12 cellular contexts compared by ENCODE assay signal in genomic region chr15:41692049-41692448, GRCh38. TPM values are rescaled to one million over a fixed set of nuclear protein-coding genes. Genes with fewer than 3 reads are reported as not detected.
DNase-seq lines count a peak whose midpoint lies in the region; ATAC-seq and TF ChIP-seq lines count a peak whose summit lies in the region.
"Had no signal": no experiment of that assay in that cellular context is flagged by ENCODE, and none has a peak within 500 bp of the region (broad histone marks: within the 10 kb centered on the region; RNA-seq: fewer than 3 reads in every experiment).

No MANE protein-coding gene starts in this region.

- H4K91ac ChIP-seq in mesenchymal stem cell (ENCODE audit: low read length) = no peak overlapping the region

- DNase-seq in CD14-positive monocyte (ENCODE audit: low spot score) (no peak), Caco-2 (no peak), mesenchymal stem cell (no peak), upper lobe of right lung (no peak), sigmoid colon (no peak)
- DNase-seq in activated T-helper 1 cell treated with anti-CD3 and anti-CD28 coated beads, Interleukin-12 subunit alpha, Interleukin-12 subunit beta, Interleukin-2, Interleukin-4 antibody, amounts not matched to agents 30 ng/mL and 10 ng/mL and 1 ng/mL, durations not matched to agents 14 hours and 24 hours and 36 hours (ENCODE audit: low spot score) = no peak
- DNase-seq: activated CD4-positive, alpha-beta T cell treated with anti-CD3 and anti-CD28 coated beads, Interleukin-2, amount 50 U/mL, for 1 hour; effector CD8-positive, alpha-beta T cell; NCI-H1930 had no signal

- H3K9ac ChIP-seq in mesenchymal stem cell (ENCODE audit: low read length) = peak overlapping the region; percentile 11

- H3K14ac ChIP-seq in mesenchymal stem cell (ENCODE audit: low read length in 2 of 2) = no peak overlapping the region

- H3K36me3 ChIP-seq in Caco-2 (ENCODE audit: control insufficient read depth, insufficient read depth, low read length) (no peaks in the 10 kb centered on the region), mesenchymal stem cell (ENCODE audit: control insufficient read depth in 1 of 2, insufficient read depth in 2 of 2, low read depth in 1 of 2, low read length in 2 of 2) (peaks cover 0 to 11% of the 10 kb centered on the region in 2 experiments), upper lobe of right lung (peaks cover 9% of the 10 kb centered on the region), sigmoid colon (peaks cover 0 to 8% (median 0%) of the 10 kb centered on the region in 4 donors)
- H3K36me3 ChIP-seq: thoracic aorta had no signal

- no TSS peak for BruUV-seq in Caco-2 (replicated peaks; lab: Mats Ljungman, UMichigan)

- H3K27ac Mint-ChIP-seq in CD14-positive monocyte = peak overlapping the region in 6 of 7 donors; percentile 5 to 59 (median 50)
- peak overlapping the region; percentile 12 for H3K27ac Mint-ChIP-seq in Caco-2 (ENCODE audit: unreplicated experiment)
- peak overlapping the region; percentile 82 for H3K27ac Mint-ChIP-seq in activated T-helper 1 cell treated with anti-CD3 and anti-CD28 coated beads, Interleukin-12 subunit alpha, Interleukin-12 subunit beta, Interleukin-2, Interleukin-4 antibody, amounts not matched to agents 30 ng/mL and 10 ng/mL and 1 ng/mL, durations not matched to agents 14 hours and 24 hours and 36 hours

- no peak overlapping the region for H2AK5ac ChIP-seq in mesenchymal stem cell (ENCODE audit: low read length, severe bottlenecking)

- H3K23ac ChIP-seq in mesenchymal stem cell (ENCODE audit: low read length in 2 of 2) = peak overlapping the region in 1 of 2 experiments; percentile 83

- no peak overlapping the region for H2BK5ac ChIP-seq in mesenchymal stem cell (ENCODE audit: low read depth, low read length, poor library complexity, severe bottlenecking)

- TF ChIP-seq CTCF in CD14-positive monocyte (IDR thresholded peaks at IDR 0.05) (no peak), Caco-2 (IDR thresholded peaks at IDR 0.05; ENCODE audit: insufficient read depth in 1 of 2, low read depth in 1 of 2, low read length in 1 of 2, severe bottlenecking in 1 of 2, unreplicated experiment in 1 of 2) (no peak), upper lobe of right lung (IDR thresholded peaks at IDR 0.05) (no peak), sigmoid colon (IDR thresholded peaks at IDR 0.05) (no peak)

- no peak overlapping the region for H2AFZ ChIP-seq in mesenchymal stem cell (ENCODE audit: low read depth, low read length)

- no peaks in the 10 kb centered on the region for H3K9me3 ChIP-seq in Caco-2
- no peaks in the 10 kb centered on the region for H3K9me3 ChIP-seq in mesenchymal stem cell (ENCODE audit: control insufficient read depth, low read length)
- no peaks in the 10 kb centered on the region for H3K9me3 ChIP-seq in upper lobe of right lung
- no peaks in the 10 kb centered on the region for H3K9me3 ChIP-seq in sigmoid colon
- H3K9me3 ChIP-seq: thoracic aorta had no signal

- no peak overlapping the region for H3K4me2 ChIP-seq in mesenchymal stem cell (ENCODE audit: low read length, poor library complexity, severe bottlenecking)

- POLR2A ChIA-PET in Caco-2 (lab: Charles Lee) = interaction anchor here (0.6 kb wide), 1 partner anchor 283 kb away, joined by 4 read pairs; no protein-coding TSS in a partner anchor

- H3K4me1 ChIP-seq in Caco-2 (0 out of 2 replicates have a peak, but pooled peaks cover 10% of the 10 kb centered on the region), mesenchymal stem cell (ENCODE audit: control insufficient read depth, insufficient read depth, low read depth, low read length) (no peaks in the 10 kb centered on the region), upper lobe of right lung (peaks cover 10% of the 10 kb centered on the region), sigmoid colon (peaks cover 0 to 45% (median 22%) of the 10 kb centered on the region in 4 donors)
- H3K4me1 ChIP-seq: foreskin keratinocyte had no signal

- H3K18ac ChIP-seq in mesenchymal stem cell (ENCODE audit: low read depth in 1 of 2, low read length in 2 of 2) = no peak overlapping the region

- peaks cover 7% of the 10 kb centered on the region for H3K79me1 ChIP-seq in mesenchymal stem cell (replicated peaks; ENCODE audit: low read length, poor library complexity, severe bottlenecking)

- no peak overlapping the region for H3K4me3 ChIP-seq in Caco-2 (ENCODE audit: low read depth, low read length)
- H3K4me3 ChIP-seq in mesenchymal stem cell (ENCODE audit: insufficient read depth in 1 of 2, low read depth in 1 of 2, low read length in 2 of 2) = no peak overlapping the region
- H3K4me3 ChIP-seq in upper lobe of right lung = no peak overlapping the region
- H3K4me3 ChIP-seq in sigmoid colon = no peak overlapping the region
- H3K4me3 ChIP-seq: thoracic aorta had no signal

- H3K27me3 ChIP-seq in Caco-2 (replicated peaks; ENCODE audit: control insufficient read depth, insufficient read depth, low read length) (no peaks in the 10 kb centered on the region), mesenchymal stem cell (ENCODE audit: control insufficient read depth in 1 of 2, insufficient read depth in 1 of 2, low read length in 2 of 2) (no peaks in the 10 kb centered on the region), upper lobe of right lung (no peaks in the 10 kb centered on the region), sigmoid colon (no peaks in the 10 kb centered on the region)
- H3K27me3 ChIP-seq: foreskin keratinocyte had no signal

- H2BK12ac ChIP-seq in mesenchymal stem cell (ENCODE audit: low read length in 2 of 2) = no peak overlapping the region

- intact Hi-C loops in CD14-positive monocyte (cut with micrococcal nuclease) = loop anchor here in 1 of 2 donors (10.0 kb wide), 1 partner anchor 123 kb away; no protein-coding TSS in a partner anchor
- intact Hi-C loops in Caco-2 (cut with micrococcal nuclease; ENCODE audit: unreplicated experiment) = no loop called here
- intact Hi-C loops in activated T-helper 1 cell treated with anti-CD3 and anti-CD28 coated beads, Interleukin-12 subunit alpha, Interleukin-12 subunit beta, Interleukin-2, Interleukin-4 antibody, amounts not matched to agents 30 ng/mL and 10 ng/mL and 1 ng/mL, durations not matched to agents 14 hours and 24 hours and 36 hours (cut with micrococcal nuclease) = loop anchor here (5.0 to 10.0 kb wide), 4 partner anchors 90 to 227 kb away; partner anchors contain the start of gene ITPKA
- intact Hi-C loops in upper lobe of right lung (cut with DNase I) = no loop called here
- intact Hi-C loops in sigmoid colon (cut with DNase I) = no loop called here

- H2BK15ac ChIP-seq in mesenchymal stem cell (ENCODE audit: low read depth, poor library complexity, severe bottlenecking) = no peak overlapping the region

- H3K4me3 Mint-ChIP-seq in CD14-positive monocyte (no peak overlapping the region), Caco-2 (ENCODE audit: unreplicated experiment) (no peak overlapping the region)
- peak overlapping the region; percentile 54 for H3K4me3 Mint-ChIP-seq in activated T-helper 1 cell treated with anti-CD3 and anti-CD28 coated beads, Interleukin-12 subunit alpha, Interleukin-12 subunit beta, Interleukin-2, Interleukin-4 antibody, amounts not matched to agents 30 ng/mL and 10 ng/mL and 1 ng/mL, durations not matched to agents 14 hours and 24 hours and 36 hours

- no peak overlapping the region for H4K8ac ChIP-seq in mesenchymal stem cell (ENCODE audit: low read length)

- no peaks in the 10 kb centered on the region for H3K27me3 Mint-ChIP-seq in CD14-positive monocyte (ENCODE audit: low read depth in 3 of 3)
- H3K27me3 Mint-ChIP-seq in Caco-2 (ENCODE audit: insufficient read depth, unreplicated experiment) = no peaks in the 10 kb centered on the region
- no peaks in the 10 kb centered on the region for H3K27me3 Mint-ChIP-seq in activated T-helper 1 cell treated with anti-CD3 and anti-CD28 coated beads, Interleukin-12 subunit alpha, Interleukin-12 subunit beta, Interleukin-2, Interleukin-4 antibody, amounts not matched to agents 30 ng/mL and 10 ng/mL and 1 ng/mL, durations not matched to agents 14 hours and 24 hours and 36 hours (ENCODE audit: insufficient read depth)

- CTCF ChIA-PET in Caco-2 (lab: Charles Lee) = no interaction called here

- no peak for TF ChIP-seq POLR2A in sigmoid colon (IDR thresholded peaks at IDR 0.05)

- H3K9me3 Mint-ChIP-seq in CD14-positive monocyte (no peaks in the 10 kb centered on the region), Caco-2 (ENCODE audit: unreplicated experiment) (no peaks in the 10 kb centered on the region)
- H3K9me3 Mint-ChIP-seq in activated T-helper 1 cell treated with anti-CD3 and anti-CD28 coated beads, Interleukin-12 subunit alpha, Interleukin-12 subunit beta, Interleukin-2, Interleukin-4 antibody, amounts not matched to agents 30 ng/mL and 10 ng/mL and 1 ng/mL, durations not matched to agents 14 hours and 24 hours and 36 hours = no peaks in the 10 kb centered on the region

- H3K27ac ChIP-seq in mesenchymal stem cell (ENCODE audit: low read length, poor library complexity, severe bottlenecking) (no peak overlapping the region), upper lobe of right lung (no peak overlapping the region), sigmoid colon (no peak overlapping the region)
- H3K27ac ChIP-seq: foreskin keratinocyte, thoracic aorta had no signal

- peaks cover 8 to 11% of the 10 kb centered on the region in 2 donors for H3K36me3 Mint-ChIP-seq in CD14-positive monocyte
- peaks cover 34% of the 10 kb centered on the region for H3K36me3 Mint-ChIP-seq in Caco-2 (ENCODE audit: insufficient read depth, unreplicated experiment)
- peaks cover 8% of the 10 kb centered on the region for H3K36me3 Mint-ChIP-seq in activated T-helper 1 cell treated with anti-CD3 and anti-CD28 coated beads, Interleukin-12 subunit alpha, Interleukin-12 subunit beta, Interleukin-2, Interleukin-4 antibody, amounts not matched to agents 30 ng/mL and 10 ng/mL and 1 ng/mL, durations not matched to agents 14 hours and 24 hours and 36 hours (ENCODE audit: low read depth)

- ATAC-seq in upper lobe of right lung = no peak
- ATAC-seq in HG03442 (IDR thresholded peaks at IDR 0.05; ENCODE audit: unreplicated experiment) = no peak
- ATAC-seq: foreskin keratinocyte had no signal

- no peak overlapping the region for H3K4ac ChIP-seq in mesenchymal stem cell (ENCODE audit: low read depth in 1 of 2, low read length in 2 of 2)

- no peak overlapping the region for H2BK120ac ChIP-seq in mesenchymal stem cell (ENCODE audit: low read depth, low read length)

- no peak for TF ChIP-seq EP300 in sigmoid colon (IDR thresholded peaks at IDR 0.05)

- H3K4me1 Mint-ChIP-seq in CD14-positive monocyte = peaks cover 55% of the 10 kb centered on the region
- peaks cover 16% of the 10 kb centered on the region for H3K4me1 Mint-ChIP-seq in Caco-2 (ENCODE audit: low read depth, unreplicated experiment)
- peaks cover 49% of the 10 kb centered on the region for H3K4me1 Mint-ChIP-seq in activated T-helper 1 cell treated with anti-CD3 and anti-CD28 coated beads, Interleukin-12 subunit alpha, Interleukin-12 subunit beta, Interleukin-2, Interleukin-4 antibody, amounts not matched to agents 30 ng/mL and 10 ng/mL and 1 ng/mL, durations not matched to agents 14 hours and 24 hours and 36 hours (ENCODE audit: low read depth)

- WGBS in mesenchymal stem cell = 91% methylated on average over 2 of the region's 4 CpGs
- WGBS in sigmoid colon, 2 donors = 79 to 84% methylated on average over 4 of the region's 4 CpGs

RNA-seq across cellular contexts. Expression of gene MGA, which starts 31.8 kb away (rescaled TPM):
- polyA plus RNA-seq in CD14-positive monocyte (1 to 10 TPM; 2.7 to 6.9 TPM), sigmoid colon (1 to 10 TPM; 1.4 to 5.6 (median 2.4) TPM)
- total RNA-seq in Caco-2 (2022) (59.6 and 60.0 TPM in 2 replicates), upper lobe of right lung (39.2 TPM), sigmoid colon (10 to 100 TPM; 36.0 to 64.8 (median 60.6) TPM)
- 37.5 and 38.8 TPM in 2 replicates for total RNA-seq in activated T-helper 1 cell treated with anti-CD3 and anti-CD28 coated beads, Interleukin-12 subunit alpha, Interleukin-12 subunit beta, Interleukin-2, Interleukin-4 antibody, amounts not matched to agents 30 ng/mL and 10 ng/mL and 1 ng/mL, durations not matched to agents 14 hours and 24 hours and 36 hours
- polyA plus RNA-seq in mesenchymal stem cell (2013, experiment 1 of 2) = 4.9 TPM
- 4.9 TPM for polyA plus RNA-seq in mesenchymal stem cell (2013, experiment 2 of 2)

Comparison
In these comparisons a context has a peak if more than half of its experiments do, and no peak if none do; other contexts are left out.
1. H3K27ac Mint-ChIP-seq: peak in every context shown above with its lines; median percentile 82 in activated T-helper 1 cell treated with anti-CD3 and anti-CD28 coated beads, Interleukin-12 subunit alpha, Interleukin-12 subunit beta, Interleukin-2, Interleukin-4 antibody, amounts not matched to agents 30 ng/mL and 10 ng/mL and 1 ng/mL, durations not matched to agents 14 hours and 24 hours and 36 hours; 50 in CD14-positive monocyte; 12 in Caco-2.